ENCODE assay signal across 8 cellular contexts in the genomic region with DNA sequence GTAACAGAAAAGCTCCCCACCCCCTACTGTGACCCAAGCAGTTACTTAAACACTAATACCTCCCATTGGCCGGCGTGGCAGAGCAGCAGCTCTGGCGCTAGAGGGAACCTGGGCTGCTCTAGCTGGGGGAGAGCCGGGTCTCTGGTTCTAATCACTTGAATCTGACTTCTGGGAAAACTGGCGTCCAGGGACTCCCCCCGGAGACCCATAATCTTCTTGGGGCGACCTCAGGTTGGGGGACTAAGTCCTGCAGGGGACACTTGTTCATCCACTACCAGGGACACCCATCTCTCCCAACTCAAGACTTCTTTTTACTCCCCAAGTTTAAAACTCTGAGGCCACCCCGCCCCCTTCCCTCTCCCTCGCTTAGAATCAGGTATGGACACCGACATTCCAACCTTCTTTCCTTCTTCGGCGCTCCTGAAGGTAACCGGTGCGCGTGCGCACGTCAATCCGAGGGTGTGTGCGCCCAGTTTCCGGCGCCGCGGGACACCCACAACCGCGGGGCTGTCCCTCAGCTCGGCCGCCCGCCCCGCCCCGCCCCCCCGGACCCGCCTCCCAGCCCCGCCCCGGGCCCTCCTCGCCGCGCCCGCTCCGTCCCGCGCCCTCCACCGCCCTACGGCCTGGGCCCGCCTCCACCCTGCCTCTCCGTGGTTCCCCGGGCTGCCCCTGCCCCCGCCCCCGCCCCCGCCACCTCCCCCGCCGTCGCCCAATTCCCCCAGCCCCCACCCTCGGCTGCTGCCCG. TPM values are rescaled to one million over a fixed set of nuclear protein-coding genes. Genes with fewer than 3 reads are reported as not detected.
A peak's percentile ranks its signal among the peaks of the same experiment; 100 is the strongest.
DNase-seq lines count a peak whose midpoint lies in the region; ATAC-seq and TF ChIP-seq lines count a peak whose summit lies in the region.

A gene with protein sequence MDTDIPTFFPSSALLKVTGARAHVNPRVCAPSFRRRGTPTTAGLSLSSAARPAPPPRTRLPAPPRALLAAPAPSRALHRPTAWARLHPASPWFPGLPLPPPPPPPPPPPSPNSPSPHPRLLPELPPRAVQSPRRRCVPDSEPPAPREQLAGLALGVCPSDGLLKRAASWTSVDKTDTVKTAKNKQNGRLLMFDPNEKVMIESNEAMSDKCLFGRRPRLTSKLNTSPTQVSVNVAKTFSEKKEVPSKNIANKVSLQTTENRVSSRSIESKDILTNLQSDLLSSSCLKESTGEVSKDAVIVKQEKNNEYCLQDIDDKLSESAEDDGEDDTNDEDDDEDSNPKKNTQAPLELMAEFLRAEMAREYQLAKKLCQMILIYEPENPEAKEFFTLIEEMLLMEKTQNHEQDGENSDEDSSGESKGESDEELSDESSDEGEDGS (plus strand): TSS at position 75 of the 745 bp plus-strand sequence. CDS start 304 bp downstream, at position 379.

- peak within 1 kb of the TSS; percentile 75 for H3K27ac ChIP-seq in RWPE1
- peak within 1 kb of the TSS; percentile 64 for H3K27ac ChIP-seq in neural progenitor cell
- peak within 1 kb of the TSS; percentile 84 to 97 (median 88) for H3K27ac ChIP-seq in stomach

- POLR2A ChIA-PET in RWPE1 (lab: Yijun Ruan, JAX; ENCODE audit: low non-redundant PET), result interaction anchor here (0.6 to 0.8 kb wide), 2 partner anchors 46 to 310 kb away, joined by 3 read pairs; a partner anchor contains a TSS

- peak within 1 kb of the TSS; percentile 82 for H3K4me2 ChIP-seq in neural progenitor cell

- no peaks in the 10 kb centered on the region for H4K20me1 ChIP-seq in neural progenitor cell (ENCODE audit: low read depth)

- intact Hi-C loops in Calu3 (cut with micrococcal nuclease; ENCODE audit: unreplicated experiment), result loop anchor here (2.0 kb wide), 1 partner anchor 26 kb away; no protein-coding TSS in a partner anchor
- intact Hi-C loops in stomach (cut with DNase I; ENCODE audit: low total_unique reads), result no loop called here

- 0 to 2% (median 1%) methylated on average over 30 to 50 of the region's 54 CpGs for WGBS in stomach, 5 donors

- TF ChIP-seq CTCF in Calu3 (IDR thresholded peaks at IDR 0.05; ENCODE audit: unreplicated experiment) (no peak), RWPE1 (conservative IDR thresholded peaks at IDR 0.05; ENCODE audit: low read depth) (no peak), foreskin fibroblast (IDR thresholded peaks at IDR 0.05; ENCODE audit: low read depth, low read length) (peak; percentile 8), neural progenitor cell (IDR thresholded peaks at IDR 0.05) (peak; percentile 38), stomach (IDR thresholded peaks at IDR 0.05) (peak in 1 of 7 experiments; percentile 8)

- H3K4me3 Mint-ChIP-seq in Calu3 (ENCODE audit: low read depth, unreplicated experiment) (peak within 1 kb of the TSS; percentile 81), neural progenitor cell (peak within 1 kb of the TSS; percentile 88)

- TF ChIP-seq POLR2A in stomach (IDR thresholded peaks at IDR 0.05), result no peak

- peaks cover 15% of the 10 kb centered on the region for H3F3A ChIP-seq in neural progenitor cell (ENCODE audit: low read depth)

- H3K27me3 ChIP-seq in neural progenitor cell (no peaks in the 10 kb centered on the region), stomach (peaks cover 0 to 10% (median 0%) of the 10 kb centered on the region in 3 donors)

- H2AFZ ChIP-seq in neural progenitor cell (replicated peaks), result peak within 1 kb of the TSS; percentile 71

- H3K27me3 Mint-ChIP-seq in Calu3 (ENCODE audit: unreplicated experiment), result no peaks in the 10 kb centered on the region
- peaks cover 5% of the 10 kb centered on the region for H3K27me3 Mint-ChIP-seq in neural progenitor cell (ENCODE audit: insufficient read depth, low read depth)

- DNase-seq in Calu3 (peak; percentile 89), RWPE1 (ENCODE audit: low spot score) (peak; percentile 92), foreskin fibroblast (peak; percentile 57 to 88), neural progenitor cell (ENCODE audit: low spot score) (peak; percentile 93), stomach (peak; percentile 86)
- peak; percentile 50 for DNase-seq in Jurkat, Clone E6-1 (ENCODE audit: low read depth, low spot score)
- DNase-seq in activated effector memory CD4-positive, alpha-beta T cell treated with Interleukin-2 at 50 U/mL for 16 hours, result peak; percentile 46

- TSS peak; percentile 90 for BruUV-seq in Calu3 (replicated peaks; lab: Mats Ljungman, UMichigan)

- H3K9ac ChIP-seq in neural progenitor cell, result no peak within 1 kb of the TSS

- H3K27ac Mint-ChIP-seq in Calu3 (ENCODE audit: unreplicated experiment) (peak within 1 kb of the TSS; percentile 91), neural progenitor cell (no peak within 1 kb of the TSS)

- H3K4me3 ChIP-seq in Jurkat, Clone E6-1 (ENCODE audit: low read length), result peak within 1 kb of the TSS; percentile 74
- peak within 1 kb of the TSS; percentile 56 to 76 for H3K4me3 ChIP-seq in foreskin fibroblast (ENCODE audit: low read depth in 1 of 2, low read length in 2 of 2)
- H3K4me3 ChIP-seq in neural progenitor cell, result peak within 1 kb of the TSS; percentile 63
- peak within 1 kb of the TSS; percentile 61 to 78 (median 64) for H3K4me3 ChIP-seq in stomach

- peaks cover 18% of the 10 kb centered on the region for H3K4me1 Mint-ChIP-seq in Calu3 (ENCODE audit: low read depth, unreplicated experiment)
- peaks cover 28% of the 10 kb centered on the region for H3K4me1 Mint-ChIP-seq in neural progenitor cell

- no peak for TF ChIP-seq EP300 in stomach (IDR thresholded peaks at IDR 0.05)

- H3K79me2 ChIP-seq in neural progenitor cell (ENCODE audit: low read depth), result peaks cover 12% of the 10 kb centered on the region

- H3K36me3 ChIP-seq in neural progenitor cell, result no peaks in the 10 kb centered on the region
- no peaks in the 10 kb centered on the region for H3K36me3 ChIP-seq in stomach

- peak; percentile 80 for ATAC-seq in GM21576 (IDR thresholded peaks at IDR 0.05; ENCODE audit: unreplicated experiment)

- peaks cover 26% of the 10 kb centered on the region for H3K36me3 Mint-ChIP-seq in Calu3 (ENCODE audit: insufficient read depth, unreplicated experiment)
- no peaks in the 10 kb centered on the region for H3K36me3 Mint-ChIP-seq in neural progenitor cell

- H3K4me1 ChIP-seq in neural progenitor cell (peaks cover 24% of the 10 kb centered on the region), stomach (peaks cover 5 to 28% (median 22%) of the 10 kb centered on the region in 4 donors)

- no peaks in the 10 kb centered on the region for H3K9me3 ChIP-seq in neural progenitor cell (ENCODE audit: low read depth)
- no peaks in the 10 kb centered on the region for H3K9me3 ChIP-seq in stomach

- H3K9me3 Mint-ChIP-seq in Calu3 (ENCODE audit: low read depth, unreplicated experiment) (no peaks in the 10 kb centered on the region), neural progenitor cell (no peaks in the 10 kb centered on the region)

- CTCF ChIA-PET in Calu3 (lab: Charles Lee), result interaction anchor here (0.6 to 1.7 kb wide), 3 partner anchors 31 to 59 kb away, joined by 3 to 8 read pairs (median 4); no protein-coding TSS in a partner anchor
- CTCF ChIA-PET in RWPE1 (lab: Yijun Ruan, JAX), result interaction anchor here (0.6 to 1.0 kb wide), 4 partner anchors 16 to 158 kb away, joined by 3 to 7 read pairs (median 4); a partner anchor contains a TSS

RNA-seq across cellular contexts. Expression of the gene that starts here (rescaled TPM):
- total RNA-seq in Calu3 (2022) (1.2 and 2.4 TPM in 2 replicates), neural progenitor cell (ENCODE audit: low replicate concordance) (0.43 and 2.7 TPM in 2 replicates), stomach (not detected)
- not detected for polyA plus RNA-seq in Jurkat, Clone E6-1 (2012; ENCODE audit: insufficient read depth, insufficient read length)
- polyA plus RNA-seq in stomach, result 1 to 10 TPM; 1.5 to 6.8 (median 6.1) TPM

Comparison
In these comparisons a context has a peak if more than half of its experiments do, and no peak if none do; other contexts are left out.
1. Peak in every context shown above with its lines: DNase-seq, ATAC-seq, H3K4me3 ChIP-seq and H3K27ac ChIP-seq.
2. CTCF ChIP-seq: peak in foreskin fibroblast (single experiment) and neural progenitor cell (single experiment); none in Calu3 (single experiment) and RWPE1 (single experiment).